ENCODE assay signal across 8 cellular contexts in the genomic region with DNA sequence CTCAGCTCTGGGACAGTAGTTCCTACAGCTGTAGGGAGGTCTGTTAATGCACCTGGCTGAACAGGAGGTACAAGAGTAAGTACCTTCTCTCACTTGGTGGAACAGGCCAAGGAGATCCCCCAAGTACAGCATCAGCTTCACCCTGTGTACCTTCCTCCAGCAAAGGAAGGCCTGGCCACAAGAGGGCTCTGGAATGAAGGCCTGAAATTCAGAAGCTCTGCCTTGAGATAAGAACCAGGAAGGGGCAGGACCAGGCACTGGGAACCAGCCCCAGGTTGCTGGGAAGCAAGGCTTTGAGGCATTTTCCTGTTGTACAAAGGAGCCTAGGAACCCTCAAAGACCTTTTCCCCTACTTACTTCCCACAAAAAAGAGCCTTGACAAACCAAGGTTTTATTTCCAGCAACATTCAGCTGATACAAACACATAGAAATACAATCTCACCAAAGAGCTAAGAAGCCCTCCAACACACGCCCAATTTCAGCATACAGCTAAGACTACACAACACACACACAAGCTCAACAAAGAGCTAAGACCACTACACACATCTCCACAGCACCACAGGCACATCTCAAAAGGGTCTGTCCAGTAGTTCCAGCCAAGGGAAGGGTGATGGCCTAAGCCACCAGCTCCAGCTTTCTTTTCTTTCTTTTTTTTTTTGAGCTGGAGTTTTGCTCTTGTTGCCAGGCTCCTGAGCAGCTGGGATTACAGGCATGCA. TPM values are rescaled to one million over a fixed set of nuclear protein-coding genes. Genes with fewer than 3 reads are reported as not detected.
DNase-seq lines count a peak whose midpoint lies in the region; ATAC-seq and TF ChIP-seq lines count a peak whose summit lies in the region.

No MANE protein-coding gene starts in this region.

- no peak overlapping the region for H3K4me3 ChIP-seq in BJ (ENCODE audit: low read depth, low read length)
- no peak overlapping the region for H3K4me3 ChIP-seq in Peyer's patch
- no peak overlapping the region for H3K4me3 ChIP-seq in ovary

- H3K27ac ChIP-seq in Peyer's patch (peak overlapping the region in 3 of 4 donors; percentile 3 to 72 (median 59)), ovary (peak overlapping the region in 1 of 2 donors; percentile 29)

- no peak for TF ChIP-seq EP300 in ovary (IDR thresholded peaks at IDR 0.05)

- H3K4me1 ChIP-seq in Peyer's patch (peaks cover 0 to 26% (median 2%) of the 10 kb centered on the region in 4 donors), ovary (ENCODE audit: insufficient read depth) (no peaks in the 10 kb centered on the region)

- peak; percentile 61 for ATAC-seq in GM21737 (IDR thresholded peaks at IDR 0.05; ENCODE audit: unreplicated experiment)
- ATAC-seq in GM21786 (IDR thresholded peaks at IDR 0.05; ENCODE audit: unreplicated experiment) = no peak

- no peaks in the 10 kb centered on the region; the same call in 1 of the 2 replicates for H3K27me3 ChIP-seq in BJ (ENCODE audit: control insufficient read depth, insufficient read depth, low read length)
- H3K27me3 ChIP-seq in Peyer's patch = no peaks in the 10 kb centered on the region
- no peaks in the 10 kb centered on the region for H3K27me3 ChIP-seq in ovary

- CTCF ChIA-PET in BJ (lab: Yijun Ruan, JAX) = interaction anchor here (1.1 to 6.5 kb wide), 15 partner anchors 10 to 146 kb away, joined by 3 to 96 read pairs (median 6); a partner anchor contains a TSS

- whole genome bisulfite sequencing in ovary, 3 donors = 47 to 69% (median 69%) methylated on average over 1 of the region's 1 CpG

- no peaks in the 10 kb centered on the region for H3K9me3 ChIP-seq in Peyer's patch
- no peaks in the 10 kb centered on the region for H3K9me3 ChIP-seq in ovary

- intact Hi-C loops in ovary (cut with DNase I) = loop anchor here in 3 of 4 donors (5.0 to 10.0 kb wide), 3 partner anchors 45 to 273 kb away; a partner anchor contains a TSS

- TF ChIP-seq POLR2A in Peyer's patch (IDR thresholded peaks at IDR 0.05) (no peak), ovary (IDR thresholded peaks at IDR 0.05) (no peak)

- H3K36me3 ChIP-seq in BJ (ENCODE audit: control insufficient read depth, insufficient read depth, low read length) = no peaks in the 10 kb centered on the region
- peaks cover 0 to 22% (median 0%) of the 10 kb centered on the region in 3 donors for H3K36me3 ChIP-seq in Peyer's patch
- no peaks in the 10 kb centered on the region for H3K36me3 ChIP-seq in ovary

- POLR2A ChIA-PET in BJ (lab: Charles Lee) = no interaction called here

- DNase-seq in BJ (ENCODE audit: low read depth) (no peak), Peyer's patch (peak; percentile 63 to 87 (median 72)), germinal center (ENCODE audit: low spot score) (peak; percentile 44), ovary (peak; percentile 43 to 67 (median 63)), NCI-H187 (lab: John Stamatoyannopoulos, UW) (no peak)
- DNase-seq in activated naive CD4-positive, alpha-beta T cell treated with anti-CD3 and anti-CD28 coated beads, Interleukin-2, amount 50 U/mL, for 16 hours = peak; percentile 51

- TF ChIP-seq CTCF in BJ (IDR thresholded peaks at IDR 0.05; ENCODE audit: insufficient read depth, low read depth, low read length) (peak; percentile 78), Peyer's patch (IDR thresholded peaks at IDR 0.05) (peak; percentile 25 to 81 (median 64)), ovary (IDR thresholded peaks at IDR 0.05) (peak in 2 of 3 donors; percentile 9 to 15)

RNA-seq across cellular contexts. Expression of a gene that starts 23.5 kb away (rescaled TPM):
- polyA plus RNA-seq in BJ (2011; rRNA removed) (1.3 and 1.8 TPM in 2 replicates), ovary (10 to 100 TPM; 26.1 to 68.5 TPM)
- polyA minus RNA-seq in BJ (2011; rRNA and poly(A)+ RNA removed) = 0.33 and 0.46 TPM in 2 replicates
- total RNA-seq in Peyer's patch (100 to 1,000 TPM in 3 of 4 donors, 10 to 100 TPM in 1; 28.9 to 138 (median 110) TPM), ovary (10 to 100 TPM; 14.8 to 62.7 (median 34.9) TPM)

RNA-seq across cellular contexts. Expression of a gene that starts 41.3 kb away (rescaled TPM):
- polyA plus RNA-seq in BJ (2011; rRNA removed) (0.22 and 0.26 TPM in 2 replicates), ovary (100 to 1,000 TPM in 1 of 2 donors, 10 to 100 TPM in 1; 13.6 to 107 TPM)
- polyA minus RNA-seq in BJ (2011; rRNA and poly(A)+ RNA removed) = 0.41 TPM in 1 of 2 replicates, not detected in the other
- total RNA-seq in Peyer's patch (100 to 1,000 TPM in 1 of 4 donors, 10 to 100 TPM in 3; 33.0 to 152 (median 78.8) TPM), ovary (100 to 1,000 TPM in 1 of 7 donors, 10 to 100 TPM in 6; 32.6 to 200 (median 50.3) TPM)

RNA-seq across cellular contexts. Expression of a gene that starts 42.9 kb away (rescaled TPM):
- polyA plus RNA-seq in BJ (2011; rRNA removed) (not detected in 2 replicates), ovary (1 to 10 TPM; 3.4 to 7.6 TPM)
- polyA minus RNA-seq in BJ (2011; rRNA and poly(A)+ RNA removed) = not detected in 2 replicates
- total RNA-seq in Peyer's patch (10 to 100 TPM; 37.0 to 76.7 (median 54.1) TPM), ovary (1 to 10 TPM in 6 of 7 donors, under 1 TPM in 1; 0.53 to 7.2 (median 2.1) TPM)

RNA-seq across cellular contexts. Expression of a gene that starts 48.3 kb away (rescaled TPM):
- polyA plus RNA-seq in BJ (2011; rRNA removed) (33.0 and 40.4 TPM in 2 replicates), ovary (10 to 100 TPM; 38.8 to 54.8 TPM)
- polyA minus RNA-seq in BJ (2011; rRNA and poly(A)+ RNA removed) = 57.8 and 93.4 TPM in 2 replicates
- total RNA-seq in Peyer's patch (100 to 1,000 TPM in 1 of 4 donors, 10 to 100 TPM in 3; 72.0 to 119 (median 98.2) TPM), ovary (10 to 100 TPM; 28.1 to 49.6 (median 44.0) TPM)

Comparison
In these comparisons a context has a peak if more than half of its experiments do, and no peak if none do; other contexts are left out.
1. DNase-seq: peak in Peyer's patch (3 of 3), activated naive CD4-positive, alpha-beta T cell treated with anti-CD3 and anti-CD28 coated beads, Interleukin-2, amount 50 U/mL, for 16 hours (single experiment), germinal center (single experiment) and ovary (5 of 5); none in BJ (single experiment) and NCI-H187 (0 of 2).
2. CTCF ChIP-seq: peak in every context shown above with its lines; median percentile 78 in BJ; 64 in Peyer's patch; 12 in ovary.
3. RNA of a gene that starts 42.9 kb away (total RNA-seq): 37.0 to 76.7 TPM in Peyer's patch; 0.53 to 7.2 TPM in ovary; every median in the first group is over 4 times any median in the second.